22 cellular contexts compared by ENCODE assay signal in genomic region chr10:101525848-101526247, GRCh38.
DNase-seq lines count a peak whose midpoint lies in the region; ATAC-seq and TF ChIP-seq lines count a peak whose summit lies in the region.
"Had no signal": no experiment of that assay in that cellular context is flagged by ENCODE, and none has a peak within 500 bp of the region (broad histone marks: within the 10 kb centered on the region; RNA-seq: fewer than 3 reads in every experiment).

No MANE protein-coding gene starts in this region.

- intact Hi-C loops in left ventricle myocardium superior (cut with micrococcal nuclease) (no loop called here), gastrocnemius medialis (cut with DNase I; ENCODE audit: low total_unique reads) (no loop called here)
- intact Hi-C loops in activated CD4-positive, alpha-beta memory T cell treated with anti-CD3 and anti-CD28 coated beads for 36 hours (cut with micrococcal nuclease): no loop called here

- peak; percentile 85 for ATAC-seq in left ventricle myocardium superior
- ATAC-seq in gastrocnemius medialis: peak; percentile 70 to 81
- no peak for ATAC-seq in activated CD4-positive, CD25-positive, alpha-beta regulatory T cell treated with anti-CD3 and anti-CD28 coated beads, Interleukin-2, amount 50 U/mL, for 24 hours
- ATAC-seq: HCT116, Panc1 had no signal

- no peaks in the 10 kb centered on the region for H3K36me3 ChIP-seq in gastrocnemius medialis

- H3K27ac ChIP-seq in gastrocnemius medialis: no peak overlapping the region
- H3K27ac ChIP-seq: SJCRH30 had no signal

- H3K4me3 ChIP-seq in gastrocnemius medialis: no peak overlapping the region
- H3K4me3 ChIP-seq: SJCRH30 had no signal

- no peaks in the 10 kb centered on the region for H3K9me3 ChIP-seq in gastrocnemius medialis
- H3K9me3 ChIP-seq: Caco-2, SJCRH30 had no signal

- H3K36me3 Mint-ChIP-seq in activated CD4-positive, alpha-beta memory T cell treated with anti-CD3 and anti-CD28 coated beads for 36 hours: no peaks in the 10 kb centered on the region

- in situ Hi-C loops in SK-MEL-5 (cut with HindIII; ENCODE audit: low pct_unique_long_range_greater_than_20kb, low sequenced_read_pairs): no loop called here
- in situ Hi-C loops in gastrocnemius medialis (cut with MboI; ENCODE audit: low sequenced_read_pairs in 4 of 4): no loop called here

- H3K4me1 ChIP-seq in gastrocnemius medialis: peaks cover 7 to 8% of the 10 kb centered on the region in 2 donors

- no peaks in the 10 kb centered on the region for H3K27me3 Mint-ChIP-seq in activated CD4-positive, alpha-beta memory T cell treated with anti-CD3 and anti-CD28 coated beads for 36 hours
- H3K27me3 Mint-ChIP-seq: CD4-positive, alpha-beta T cell had no signal

- POLR2A ChIA-PET in activated CD4-positive, alpha-beta memory T cell treated with anti-CD3 and anti-CD28 coated beads for 36 hours (lab: Charles Lee): no interaction called here

- no peak overlapping the region for H3K4me3 Mint-ChIP-seq in activated CD4-positive, alpha-beta memory T cell treated with anti-CD3 and anti-CD28 coated beads for 36 hours
- H3K4me3 Mint-ChIP-seq: CD4-positive, alpha-beta T cell had no signal

- no peaks in the 10 kb centered on the region for H3K27me3 ChIP-seq in gastrocnemius medialis
- H3K27me3 ChIP-seq: SJCRH30 had no signal

- H3K4me1 Mint-ChIP-seq in activated CD4-positive, alpha-beta memory T cell treated with anti-CD3 and anti-CD28 coated beads for 36 hours (ENCODE audit: low read depth): no peaks in the 10 kb centered on the region

- TF ChIP-seq CTCF in gastrocnemius medialis (IDR thresholded peaks at IDR 0.05 in 4 of 5, conservative IDR thresholded peaks at IDR 0.05 in 1 of 5): no peak

- CTCF ChIA-PET in activated CD4-positive, alpha-beta memory T cell treated with anti-CD3 and anti-CD28 coated beads for 36 hours (lab: Charles Lee): interaction anchor here (1.0 to 1.1 kb wide), 2 partner anchors 44 to 59 kb away, joined by 3 read pairs; no protein-coding TSS in a partner anchor

- H3K9me3 Mint-ChIP-seq in activated CD4-positive, alpha-beta memory T cell treated with anti-CD3 and anti-CD28 coated beads for 36 hours: no peaks in the 10 kb centered on the region
- H3K9me3 Mint-ChIP-seq: CD4-positive, alpha-beta T cell had no signal

- DNase-seq in C1 segment of cervical spinal cord (lab: John Stamatoyannopoulos, UW) (peak in 8 of 14 donors; percentile 1 to 36 (median 8)), SK-MEL-5 (ENCODE audit: low read depth, low spot score) (peak; percentile 25), left ventricle myocardium superior (no peak), gastrocnemius medialis (no peak), NCI-H2171 (lab: John Stamatoyannopoulos, UW) (no peak)
- no peak for DNase-seq in activated CD4-positive, alpha-beta memory T cell treated with anti-CD3 and anti-CD28 coated beads for 36 hours
- DNase-seq: Caco-2; CD4-positive, alpha-beta T cell; DMS 273 treated with DMSO at 0.1 percent for 48 hours; DMS79 treated with DMSO at 0.1 percent for 48 hours; KG1; NCI-H1092; NCI-H1436; NCI-H2029 treated with DMSO at 0.1 percent for 48 hours; NCI-H345; NCI-H524; NCI-H774; NK-92 treated with Interleukin-12 subunit alpha and Interleukin-12 subunit beta, amount 100 ng/mL, for 24 hours; SJCRH30 had no signal

- TF ChIP-seq POLR2A in gastrocnemius medialis (IDR thresholded peaks at IDR 0.05): no peak

- H3K27ac Mint-ChIP-seq in activated CD4-positive, alpha-beta memory T cell treated with anti-CD3 and anti-CD28 coated beads for 36 hours: no peak overlapping the region
- H3K27ac Mint-ChIP-seq: CD4-positive, alpha-beta T cell had no signal

Comparison
In these comparisons a context has a peak if more than half of its experiments do, and no peak if none do; other contexts are left out.
1. DNase-seq: peak in C1 segment of cervical spinal cord (8 of 14) and SK-MEL-5 (single experiment); none in left ventricle myocardium superior (single experiment), gastrocnemius medialis (0 of 2), NCI-H2171 (single experiment) and activated CD4-positive, alpha-beta memory T cell treated with anti-CD3 and anti-CD28 coated beads for 36 hours (single experiment).
2. ATAC-seq: peak in left ventricle myocardium superior (single experiment) and gastrocnemius medialis (2 of 2); none in activated CD4-positive, CD25-positive, alpha-beta regulatory T cell treated with anti-CD3 and anti-CD28 coated beads, Interleukin-2, amount 50 U/mL, for 24 hours (0 of 2).